ENCODE assay signal across 23 cellular contexts in the genomic region with DNA sequence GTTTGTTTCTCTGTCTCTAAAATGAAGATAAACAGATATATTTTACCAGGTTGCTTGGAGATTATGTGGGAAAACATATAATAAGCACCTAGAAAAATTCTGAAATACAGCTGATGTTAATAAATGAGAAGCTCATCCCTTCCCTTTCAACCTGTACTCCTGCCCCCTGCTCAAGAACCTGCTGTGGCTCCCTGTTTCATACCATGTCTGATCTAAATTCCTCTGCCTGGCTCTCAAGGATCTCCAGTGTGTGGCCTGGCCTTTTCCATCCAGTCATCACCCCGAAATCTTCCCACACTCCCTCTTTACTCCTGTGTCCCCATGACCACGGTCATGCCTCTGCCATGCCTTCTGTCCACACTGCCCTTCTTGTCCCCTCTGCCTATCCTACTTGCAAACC. TPM values are rescaled to one million over a fixed set of nuclear protein-coding genes. Genes with fewer than 3 reads are reported as not detected.
"Had no signal": no experiment of that assay in that cellular context is flagged by ENCODE, and none has a peak within 500 bp of the region (broad histone marks: within the 10 kb centered on the region; RNA-seq: fewer than 3 reads in every experiment).

No MANE protein-coding gene starts in this region.

- H3K4me3 Mint-ChIP-seq: IgD-negative memory B cell had no signal

- H3K9me3 ChIP-seq: SJSA1 had no signal

- H3K27ac ChIP-seq: SJSA1, SK-N-MC had no signal

- FAIRE-seq: RCC 7860 had no signal

- H3K9me3 Mint-ChIP-seq: IgD-negative memory B cell had no signal

- DNase-seq: KBM-7, MV-4-11, NCI-H1048, NCI-H1105, NCI-H1417, NCI-H1436 treated with DMSO at 0.1 percent for 48 hours, NCI-H1694, NCI-H1930, NCI-H2081, NCI-H2107, NCI-H2227 treated with DMSO at 0.1 percent for 48 hours, NCI-H524, NCI-H526 treated with DMSO at 0.1 percent for 48 hours, NCI-H748 treated with DMSO at 0.1 percent for 48 hours, Right ventricle myocardium superior, RPMI8226, SIG-M5 had no signal

- H3K27ac Mint-ChIP-seq: IgD-negative memory B cell had no signal

- H3K4me3 ChIP-seq: SJSA1, SK-N-MC had no signal

- H3K36me3 ChIP-seq: SJSA1 had no signal

RNA-seq across cellular contexts. Expression of gene DLX4, which starts 19.4 kb away (rescaled TPM):
- total RNA-seq: Right ventricle myocardium superior, SJSA1 had no signal
- polyA plus RNA-seq: IgD-negative memory B cell had no signal

RNA-seq across cellular contexts. Expression of gene DLX3, which starts 45.4 kb away (rescaled TPM):
- total RNA-seq: MCF 10A, NCI-H460, Right ventricle myocardium superior, SJSA1 had no signal
- polyA plus RNA-seq: IgD-negative memory B cell had no signal
